Comparison of ENCODE assay signal across 8 cellular contexts in genomic region chr18:12702221-12703095, GRCh38. TPM values are rescaled to one million over a fixed set of nuclear protein-coding genes. Genes with fewer than 3 reads are reported as not detected.
DNase-seq lines count a peak whose midpoint lies in the region; ATAC-seq and TF ChIP-seq lines count a peak whose summit lies in the region.

TSS of gene CEP76 (minus strand) at chr18:12702723. CDS start at chr18:12702548, 175 bp downstream.
TSS of gene PSMG2 (plus strand) at chr18:12703042. CDS start at chr18:12703108, 66 bp downstream.

- H3K4me3 ChIP-seq in DND-41 (ENCODE audit: low read depth in 1 of 2, low read length in 2 of 2) (peak within 1 kb of the TSS; percentile 44 to 73), fibroblast of lung (replicated peaks in 1 of 4; ENCODE audit: control extremely low read depth in 1 of 4, insufficient read depth in 1 of 4, low read depth in 3 of 4, low read length in 4 of 4) (peak within 1 kb of the TSS; percentile 67 to 98 (median 92))

- H3K4me1 ChIP-seq in DND-41 (ENCODE audit: insufficient read depth, low read length) (peaks cover 44% of the 10 kb centered on the region), fibroblast of lung (ENCODE audit: control insufficient read depth, extremely low read depth, insufficient read depth, low read length) (no peaks in the 10 kb centered on the region)

- peak within 1 kb of the TSS; percentile 99 for H3K4me3 Mint-ChIP-seq in natural killer cell

- no peaks in the 10 kb centered on the region for H3K27me3 Mint-ChIP-seq in natural killer cell (ENCODE audit: low read depth in 2 of 2)

- H4K20me1 ChIP-seq in DND-41 (ENCODE audit: insufficient read depth, low read length) (peaks cover 23% of the 10 kb centered on the region; the same call in 1 of the 2 replicates), fibroblast of lung (ENCODE audit: control insufficient read depth, extremely low read depth, insufficient read depth, low read length) (no peaks in the 10 kb centered on the region)

- peak within 1 kb of the TSS; percentile 93 for H3K9ac ChIP-seq in DND-41 (ENCODE audit: low read depth, low read length)
- peak within 1 kb of the TSS; percentile 99 for H3K9ac ChIP-seq in fibroblast of lung (ENCODE audit: insufficient read depth, low read length)

- no peak for TF ChIP-seq CTCF in DND-41 (IDR thresholded peaks at IDR 0.05; ENCODE audit: borderline replicate concordance, extremely low read depth, low read length, poor library complexity, severe bottlenecking)
- TF ChIP-seq CTCF in RWPE1 (conservative IDR thresholded peaks at IDR 0.05; ENCODE audit: low read depth) = no peak
- no peak for TF ChIP-seq CTCF in fibroblast of lung (conservative IDR thresholded peaks at IDR 0.05 in 1 of 2, IDR thresholded peaks at IDR 0.05 in 1 of 2; ENCODE audit: low read depth in 1 of 2, low read length in 2 of 2)
- no peak for TF ChIP-seq CTCF in natural killer cell (IDR thresholded peaks at IDR 0.05)

- H3K36me3 Mint-ChIP-seq in natural killer cell = no peaks in the 10 kb centered on the region

- intact Hi-C loops in natural killer cell (cut with micrococcal nuclease) = loop anchor here (5.0 kb wide), 1 partner anchor 325 kb away; the partner anchor contains the start of gene AFG3L2

- H3K36me3 ChIP-seq in DND-41 (ENCODE audit: insufficient read depth, low read length) (peaks cover 58% of the 10 kb centered on the region), KOPT-K1 (ENCODE audit: insufficient read depth, low read length) (peaks cover 54% of the 10 kb centered on the region), fibroblast of lung (ENCODE audit: control insufficient read depth, insufficient read depth, low read length) (no peaks in the 10 kb centered on the region)

- CTCF ChIA-PET in RWPE1 (lab: Yijun Ruan, JAX) = interaction anchor here (0.5 kb wide), 1 partner anchor 194 kb away, joined by 4 read pairs; no protein-coding TSS in a partner anchor

- POLR2A ChIA-PET in RWPE1 (lab: Yijun Ruan, JAX; ENCODE audit: low non-redundant PET) = interaction anchor here (0.5 to 0.7 kb wide), 2 partner anchors 10 to 310 kb away, joined by 4 to 5 read pairs; no protein-coding TSS in a partner anchor

- no peaks in the 10 kb centered on the region for H3K9me3 ChIP-seq in DND-41 (ENCODE audit: insufficient read depth, low read length, severe bottlenecking)
- no peaks in the 10 kb centered on the region for H3K9me3 ChIP-seq in KOPT-K1 (ENCODE audit: insufficient read depth, low read length, poor library complexity, severe bottlenecking)
- H3K9me3 ChIP-seq in fibroblast of lung (ENCODE audit: control insufficient read depth, insufficient read depth, low read depth, low read length) = no peaks in the 10 kb centered on the region

- H3K27ac ChIP-seq in DND-41 (ENCODE audit: low read length) (peak within 1 kb of the TSS; percentile 97), KOPT-K1 (ENCODE audit: low read depth, low read length, poor library complexity, severe bottlenecking) (peak within 1 kb of the TSS; percentile 96), RWPE1 (peak within 1 kb of the TSS; percentile 93), fibroblast of lung (ENCODE audit: insufficient read depth, low read length) (peak within 1 kb of the TSS; percentile 96)

- peaks cover 41 to 47% of the 10 kb centered on the region in 2 donors for H3K4me1 Mint-ChIP-seq in natural killer cell

- peaks cover 92% of the 10 kb centered on the region for H3K79me2 ChIP-seq in DND-41 (ENCODE audit: insufficient read depth, low read length)
- peaks cover 42% of the 10 kb centered on the region for H3K79me2 ChIP-seq in fibroblast of lung (ENCODE audit: control insufficient read depth, insufficient read depth, low read length)

- H3K4me2 ChIP-seq in DND-41 (ENCODE audit: insufficient read depth, low read length) = peak within 1 kb of the TSS; percentile 90
- peak within 1 kb of the TSS; percentile 93 for H3K4me2 ChIP-seq in fibroblast of lung (ENCODE audit: extremely low read depth, insufficient read depth, low read length)

- H3K9me3 Mint-ChIP-seq in natural killer cell = no peaks in the 10 kb centered on the region

- H2AFZ ChIP-seq in DND-41 (ENCODE audit: low read depth, low read length) (peak within 1 kb of the TSS; percentile 93), fibroblast of lung (ENCODE audit: low read length) (peak within 1 kb of the TSS; percentile 93)

- H3K27me3 ChIP-seq in DND-41 (ENCODE audit: insufficient read depth, low read length, poor library complexity) (no peaks in the 10 kb centered on the region), fibroblast of lung (ENCODE audit: control insufficient read depth, insufficient read depth, low read length) (no peaks in the 10 kb centered on the region)

- ATAC-seq in DND-41 (ENCODE audit: insufficient read depth, low read depth) (peak; percentile 85), GM21737 (IDR thresholded peaks at IDR 0.05; ENCODE audit: unreplicated experiment) (peak; percentile 83), natural killer cell (peak; percentile 81 to 87 (median 83))

- peak; percentile 89 for DNase-seq in DND-41
- peak; percentile 90 for DNase-seq in RWPE1 (ENCODE audit: low spot score)
- peak; percentile 55 to 72 for DNase-seq in activated T-helper 1 cell treated with anti-CD3 and anti-CD28 coated beads, Interleukin-2, amount 50 U/mL, for 16 hours (ENCODE audit: low read depth in 1 of 2, low spot score in 1 of 2)
- DNase-seq in fibroblast of lung (ENCODE audit: low read depth in 2 of 2) = peak; percentile 87 to 90
- DNase-seq in natural killer cell = peak; percentile 82
- DNase-seq in stimulated activated naive CD4-positive, alpha-beta T cell (lab: John Stamatoyannopoulos, UW) = peak; percentile 67 to 95 (median 84)

- peak within 1 kb of the TSS; percentile 94 to 99 for H3K27ac Mint-ChIP-seq in natural killer cell

RNA-seq across cellular contexts. Expression of gene CEP76, which starts in this region (rescaled TPM):
- total RNA-seq in fibroblast of lung (8.1 and 8.5 TPM in 2 replicates), natural killer cell (1 to 10 TPM; 6.4 to 9.8 (median 8.8) TPM)
- polyA plus RNA-seq in fibroblast of lung = 5.2 and 7.5 TPM in 2 replicates
- polyA plus RNA-seq in fibroblast of lung (2012) = 3.3 and 4.3 TPM in 2 replicates
- polyA minus RNA-seq in fibroblast of lung (ENCODE audit: low replicate concordance) = 1.8 TPM in 1 of 2 replicates, not detected in the other

RNA-seq across cellular contexts. Expression of gene PSMG2, which starts in this region (rescaled TPM):
- total RNA-seq in fibroblast of lung = 72.8 and 74.5 TPM in 2 replicates
- polyA plus RNA-seq in fibroblast of lung = 78.7 and 79.4 TPM in 2 replicates
- polyA plus RNA-seq in fibroblast of lung (2012) = 65.4 and 79.1 TPM in 2 replicates
- 11.2 and 30.5 TPM in 2 replicates for polyA minus RNA-seq in fibroblast of lung (ENCODE audit: low replicate concordance)
- 10 to 100 TPM; 56.7 to 63.4 (median 62.8) TPM for total RNA-seq in natural killer cell

Comparison
In these comparisons a context has a peak if more than half of its experiments do, and no peak if none do; other contexts are left out.
1. Peak in every context shown above with its lines: DNase-seq, ATAC-seq, H3K4me3 ChIP-seq and H3K27ac ChIP-seq.